In the genomic region with DNA sequence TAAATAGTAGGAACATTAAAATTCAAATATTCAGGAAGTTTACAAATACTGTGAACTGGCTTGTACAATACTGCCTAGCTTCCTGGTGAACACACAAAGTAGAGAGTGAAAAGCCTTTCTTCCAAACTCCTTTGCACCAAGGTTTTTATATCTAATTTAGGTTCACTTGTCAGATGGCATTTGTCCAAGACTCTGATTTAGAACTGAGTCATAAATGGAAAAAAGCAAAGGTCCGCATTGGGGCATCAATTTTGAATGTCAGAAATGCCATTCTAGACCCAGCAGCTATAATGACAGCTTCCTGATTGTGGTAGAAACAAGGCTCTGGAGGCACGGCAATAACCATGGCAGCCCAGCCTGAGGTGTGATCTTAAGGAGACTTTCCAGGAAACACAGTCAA, we compare ENCODE assay signal across 14 cellular contexts.
A peak's percentile ranks its signal among the peaks of the same experiment; 100 is the strongest.
DNase-seq lines count a peak whose midpoint lies in the region; ATAC-seq, FAIRE-seq and TF ChIP-seq lines count a peak whose summit lies in the region.
"Had no signal": no experiment of that assay in that cellular context is flagged by ENCODE, and none has a peak within 500 bp of the region (broad histone marks: within the 10 kb centered on the region; RNA-seq: fewer than 3 reads in every experiment).

No MANE protein-coding gene starts in this region.

- no peaks in the 10 kb centered on the region for H3K9me3 ChIP-seq in spleen
- H3K9me3 ChIP-seq: esophagus squamous epithelium had no signal

- H3K27me3 Mint-ChIP-seq in activated T-helper 2 cell treated with anti-CD3 and anti-CD28 coated beads, Interferon-gamma antibody, Interleukin-2, Interleukin-4, amounts not matched to agents 10 μg/mL and 5 μg/mL and 100 μg/mL, durations not matched to agents 14 hours and 24 hours and 36 hours (ENCODE audit: low read depth) = no peaks in the 10 kb centered on the region
- no peaks in the 10 kb centered on the region for H3K27me3 Mint-ChIP-seq in stimulated activated memory B cell treated with anti-CD40 and anti-IgM and Interleukin-4, amounts not matched to agents 10 μg/mL and 1 μg/mL and 100 μg/mL, for 72 hours

- H3K4me1 Mint-ChIP-seq in activated T-helper 2 cell treated with anti-CD3 and anti-CD28 coated beads, Interferon-gamma antibody, Interleukin-2, Interleukin-4, amounts not matched to agents 10 μg/mL and 5 μg/mL and 100 μg/mL, durations not matched to agents 14 hours and 24 hours and 36 hours (ENCODE audit: low read depth) = no peaks in the 10 kb centered on the region
- no peaks in the 10 kb centered on the region for H3K4me1 Mint-ChIP-seq in stimulated activated memory B cell treated with anti-CD40 and anti-IgM and Interleukin-4, amounts not matched to agents 10 μg/mL and 1 μg/mL and 100 μg/mL, for 72 hours
- H3K4me1 Mint-ChIP-seq: nephron had no signal

- H3K4me1 ChIP-seq in spleen = no peaks in the 10 kb centered on the region

- TF ChIP-seq CTCF in astrocyte of the spinal cord (IDR thresholded peaks at IDR 0.05; ENCODE audit: low read depth, low read length) (no peak), spleen (IDR thresholded peaks at IDR 0.05 in 8 of 11, conservative IDR thresholded peaks at IDR 0.05 in 3 of 11) (no peak)

- 42 to 55% (median 54%) methylated on average over 2 of the region's 2 CpGs for WGBS in spleen, 5 donors

- intact Hi-C loops in activated T-helper 2 cell treated with anti-CD3 and anti-CD28 coated beads, Interferon-gamma antibody, Interleukin-2, Interleukin-4, amounts not matched to agents 10 μg/mL and 5 μg/mL and 100 μg/mL, durations not matched to agents 14 hours and 24 hours and 36 hours (cut with micrococcal nuclease) = no loop called here
- intact Hi-C loops in spleen (cut with DNase I; ENCODE audit: low total_unique reads) = no loop called here

- no peaks in the 10 kb centered on the region for H3K27me3 ChIP-seq in spleen (replicated peaks in 1 of 7)
- H3K27me3 ChIP-seq: esophagus squamous epithelium had no signal

- TF ChIP-seq POLR2A in spleen (IDR thresholded peaks at IDR 0.05) = no peak

- ATAC-seq in stimulated activated memory B cell treated with anti-CD40 and anti-IgM and Interleukin-4, amounts not matched to agents 10 μg/mL and 1 μg/mL and 100 μg/mL, for 72 hours = no peak

- H3K36me3 ChIP-seq in spleen = peaks cover 0 to 27% (median 23%) of the 10 kb centered on the region in 6 donors

- H3K27ac ChIP-seq in spleen = no peak overlapping the region
- H3K27ac ChIP-seq: esophagus squamous epithelium, VCaP had no signal

- in situ Hi-C loops in ACHN (cut with HindIII; ENCODE audit: low pct_ligation_motif_present, low pct_unique_long_range_greater_than_20kb, low sequenced_read_pairs) (no loop called here), astrocyte of the spinal cord (cut with HindIII; ENCODE audit: low sequenced_read_pairs) (no loop called here)

- H3K4me3 Mint-ChIP-seq in activated T-helper 2 cell treated with anti-CD3 and anti-CD28 coated beads, Interferon-gamma antibody, Interleukin-2, Interleukin-4, amounts not matched to agents 10 μg/mL and 5 μg/mL and 100 μg/mL, durations not matched to agents 14 hours and 24 hours and 36 hours (ENCODE audit: low read depth) = no peak overlapping the region
- no peak overlapping the region for H3K4me3 Mint-ChIP-seq in stimulated activated memory B cell treated with anti-CD40 and anti-IgM and Interleukin-4, amounts not matched to agents 10 μg/mL and 1 μg/mL and 100 μg/mL, for 72 hours
- H3K4me3 Mint-ChIP-seq: nephron had no signal

- DNase-seq in ACHN (peak; percentile 42), HTR-8/SVneo (ENCODE audit: insufficient read length, low spot score) (peak; percentile 27), astrocyte of the spinal cord (ENCODE audit: low read depth, low spot score) (peak; percentile 58), iris pigment epithelial cell (ENCODE audit: low read depth) (peak; percentile 69), NCI-H2029 treated with DMSO at 0.1 percent for 48 hours (lab: John Stamatoyannopoulos, UW) (no peak), spleen (no peak)
- no peak for DNase-seq in activated T-helper 2 cell treated with anti-CD3 and anti-CD28 coated beads, Interferon-gamma antibody, Interleukin-2, Interleukin-4, amounts not matched to agents 10 μg/mL and 5 μg/mL and 100 μg/mL, durations not matched to agents 14 hours and 24 hours and 36 hours (ENCODE audit: low spot score)
- DNase-seq: esophagus squamous epithelium, GF-D8, NCI-H510A treated with DMSO at 0.1 percent for 48 hours, SHP77 treated with DMSO at 0.1 percent for 48 hours had no signal

- no peaks in the 10 kb centered on the region for H3K9me3 Mint-ChIP-seq in activated T-helper 2 cell treated with anti-CD3 and anti-CD28 coated beads, Interferon-gamma antibody, Interleukin-2, Interleukin-4, amounts not matched to agents 10 μg/mL and 5 μg/mL and 100 μg/mL, durations not matched to agents 14 hours and 24 hours and 36 hours
- H3K9me3 Mint-ChIP-seq in stimulated activated memory B cell treated with anti-CD40 and anti-IgM and Interleukin-4, amounts not matched to agents 10 μg/mL and 1 μg/mL and 100 μg/mL, for 72 hours = peaks cover 3% of the 10 kb centered on the region
- H3K9me3 Mint-ChIP-seq: nephron had no signal

- no peak overlapping the region for H3K27ac Mint-ChIP-seq in activated T-helper 2 cell treated with anti-CD3 and anti-CD28 coated beads, Interferon-gamma antibody, Interleukin-2, Interleukin-4, amounts not matched to agents 10 μg/mL and 5 μg/mL and 100 μg/mL, durations not matched to agents 14 hours and 24 hours and 36 hours
- H3K27ac Mint-ChIP-seq in stimulated activated memory B cell treated with anti-CD40 and anti-IgM and Interleukin-4, amounts not matched to agents 10 μg/mL and 1 μg/mL and 100 μg/mL, for 72 hours = no peak overlapping the region
- H3K27ac Mint-ChIP-seq: nephron had no signal

- H3K4me3 ChIP-seq in astrocyte of the spinal cord (ENCODE audit: low read depth, low read length) (no peak overlapping the region), spleen (no peak overlapping the region)
- H3K4me3 ChIP-seq: esophagus squamous epithelium had no signal

- no peak for FAIRE-seq in HTR-8/SVneo (lab: Jason Lieb, UNC)

- H3K36me3 Mint-ChIP-seq in activated T-helper 2 cell treated with anti-CD3 and anti-CD28 coated beads, Interferon-gamma antibody, Interleukin-2, Interleukin-4, amounts not matched to agents 10 μg/mL and 5 μg/mL and 100 μg/mL, durations not matched to agents 14 hours and 24 hours and 36 hours (ENCODE audit: low read depth) = peaks cover 3% of the 10 kb centered on the region
- H3K36me3 Mint-ChIP-seq in stimulated activated memory B cell treated with anti-CD40 and anti-IgM and Interleukin-4, amounts not matched to agents 10 μg/mL and 1 μg/mL and 100 μg/mL, for 72 hours = peaks cover 38% of the 10 kb centered on the region

Comparison
In these comparisons a context has a peak if more than half of its experiments do, and no peak if none do; other contexts are left out.
1. DNase-seq: peak in ACHN (single experiment), HTR-8/SVneo (single experiment), astrocyte of the spinal cord (single experiment) and iris pigment epithelial cell (single experiment); none in activated T-helper 2 cell treated with anti-CD3 and anti-CD28 coated beads, Interferon-gamma antibody, Interleukin-2, Interleukin-4, amounts not matched to agents 10 μg/mL and 5 μg/mL and 100 μg/mL, durations not matched to agents 14 hours and 24 hours and 36 hours (single experiment), NCI-H2029 treated with DMSO at 0.1 percent for 48 hours (single experiment) and spleen (single experiment).